In the genomic region with DNA sequence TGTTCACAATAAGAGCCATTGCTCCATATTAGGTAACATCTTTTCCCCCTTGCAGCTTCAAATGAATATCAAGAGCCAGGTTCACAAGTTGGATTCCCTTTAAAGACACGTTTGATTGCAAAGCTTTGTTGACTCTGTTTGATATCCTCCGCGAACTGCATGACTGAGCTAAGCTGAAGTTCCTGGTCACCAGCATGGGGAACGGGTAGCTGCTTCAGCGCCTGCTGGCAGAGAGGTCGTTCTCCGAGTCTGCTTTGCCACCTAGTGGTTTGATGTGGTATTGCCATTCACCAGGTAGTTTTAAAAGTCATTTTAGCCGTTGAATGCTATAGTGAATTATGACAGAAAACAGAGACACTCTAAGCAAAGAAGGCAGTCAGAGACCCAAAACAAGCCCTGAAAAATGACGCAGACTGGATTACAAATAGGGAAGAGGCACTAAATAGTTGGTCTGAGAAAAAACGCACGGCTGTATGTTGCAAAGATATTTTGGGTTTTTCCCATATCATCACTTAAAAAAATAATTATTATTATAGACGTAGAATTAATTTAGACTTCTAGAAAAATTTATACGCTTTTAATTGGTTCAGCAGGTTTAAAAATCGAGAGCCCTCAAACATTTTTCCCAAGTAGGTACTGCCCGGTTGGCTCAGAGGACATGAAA, we compare ENCODE assay signal across 8 cellular contexts.
DNase-seq lines count a peak whose midpoint lies in the region; ATAC-seq and TF ChIP-seq lines count a peak whose summit lies in the region.

No MANE protein-coding gene starts in this region.

- DNase-seq in AG20443 (ENCODE audit: low spot score) (peak; percentile 90), NCI-H2227 treated with DMSO at 0.1 percent for 48 hours (lab: John Stamatoyannopoulos, UW) (peak; percentile 83), choroid plexus epithelial cell (ENCODE audit: low read depth) (peak; percentile 83), left kidney (ENCODE audit: low read depth, low spot score) (peak; percentile 92)
- peak; percentile 64 for DNase-seq in activated CD4-positive, CD25-positive, alpha-beta regulatory T cell treated with anti-CD3 and anti-CD28 coated beads, Interleukin-2, amount 50 U/mL, for 72 hours
- peak; percentile 78 for DNase-seq in stimulated activated CD4-positive, alpha-beta T cell treated with anti-CD3 and anti-CD28 coated beads, Interleukin-4, amount 100 ng/mL, for 24 hours

- ATAC-seq in GM19025 (IDR thresholded peaks at IDR 0.05; ENCODE audit: low read depth, unreplicated experiment): peak; percentile 66
- ATAC-seq in HG03175 (IDR thresholded peaks at IDR 0.05; ENCODE audit: unreplicated experiment): peak; percentile 93

- peak; percentile 97 for TF ChIP-seq CTCF in choroid plexus epithelial cell (conservative IDR thresholded peaks at IDR 0.05; ENCODE audit: low read depth, low read length)

- H3K4me3 ChIP-seq in choroid plexus epithelial cell (ENCODE audit: low read depth, low read length): no peak overlapping the region
